In the genomic region with DNA sequence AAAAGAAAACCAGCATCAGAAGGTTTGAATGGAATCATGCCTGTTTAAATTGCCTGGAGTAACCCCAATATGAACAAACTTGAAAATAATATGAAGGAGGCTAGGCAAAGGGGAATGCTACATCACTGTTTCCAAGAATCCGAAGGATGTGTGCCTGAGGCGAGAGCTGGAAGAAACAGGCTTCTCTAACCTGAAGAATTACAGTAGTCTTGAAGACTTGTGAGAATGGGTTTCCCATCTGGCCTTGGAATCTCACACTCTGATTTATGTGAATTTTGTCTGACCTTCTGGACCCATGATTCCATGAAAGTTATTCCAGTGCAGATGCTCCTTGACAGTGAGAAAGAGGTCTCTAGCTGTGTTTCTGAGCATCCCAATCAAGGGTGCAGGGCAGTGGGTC, we compare ENCODE assay signal across 13 cellular contexts.
"Had no signal": no experiment of that assay in that cellular context is flagged by ENCODE, and none has a peak within 500 bp of the region (broad histone marks: within the 10 kb centered on the region; RNA-seq: fewer than 3 reads in every experiment).

No MANE protein-coding gene starts in this region.

- H3K36me3 ChIP-seq: neural progenitor cell, right atrium auricular region, sigmoid colon, tibial artery, upper lobe of right lung, uterus had no signal

- H3K9me3 ChIP-seq: right atrium auricular region, sigmoid colon, testis, tibial artery, upper lobe of right lung, uterus had no signal

- H3K4me3 ChIP-seq: neural progenitor cell, right atrium auricular region, sigmoid colon, testis, tibial artery, upper lobe of right lung, uterus had no signal

- H3K4me1 ChIP-seq: right atrium auricular region, sigmoid colon, testis, uterus had no signal

- DNase-seq: cerebellar nuclear complex, cortex of kidney, kidney, sigmoid colon, upper lobe of right lung had no signal

- H3K27me3 Mint-ChIP-seq: naive thymus-derived CD8-positive, alpha-beta T cell; stimulated activated memory B cell treated with anti-CD40 and anti-IgM and Interleukin-4, amounts not matched to agents 10 μg/mL and 1 μg/mL and 100 μg/mL, for 72 hours had no signal

- H3K9me3 Mint-ChIP-seq: immature natural killer cell; naive thymus-derived CD8-positive, alpha-beta T cell; stimulated activated memory B cell treated with anti-CD40 and anti-IgM and Interleukin-4, amounts not matched to agents 10 μg/mL and 1 μg/mL and 100 μg/mL, for 72 hours had no signal

- H3K4me3 Mint-ChIP-seq: immature natural killer cell; neural progenitor cell; stimulated activated memory B cell treated with anti-CD40 and anti-IgM and Interleukin-4, amounts not matched to agents 10 μg/mL and 1 μg/mL and 100 μg/mL, for 72 hours had no signal

- H3K27ac Mint-ChIP-seq: stimulated activated memory B cell treated with anti-CD40 and anti-IgM and Interleukin-4, amounts not matched to agents 10 μg/mL and 1 μg/mL and 100 μg/mL, for 72 hours had no signal

- H3K27ac ChIP-seq: neural progenitor cell, right atrium auricular region, sigmoid colon, testis, tibial artery, upper lobe of right lung, uterus had no signal

- ATAC-seq: stimulated activated memory B cell treated with anti-CD40 and anti-IgM and Interleukin-4, amounts not matched to agents 10 μg/mL and 1 μg/mL and 100 μg/mL, for 72 hours had no signal

- H3K27me3 ChIP-seq: neural progenitor cell, right atrium auricular region, testis, uterus had no signal

- H3K36me3 Mint-ChIP-seq: immature natural killer cell; naive thymus-derived CD8-positive, alpha-beta T cell; stimulated activated memory B cell treated with anti-CD40 and anti-IgM and Interleukin-4, amounts not matched to agents 10 μg/mL and 1 μg/mL and 100 μg/mL, for 72 hours had no signal
